ENCODE assay signal across 8 cellular contexts in the genomic region with DNA sequence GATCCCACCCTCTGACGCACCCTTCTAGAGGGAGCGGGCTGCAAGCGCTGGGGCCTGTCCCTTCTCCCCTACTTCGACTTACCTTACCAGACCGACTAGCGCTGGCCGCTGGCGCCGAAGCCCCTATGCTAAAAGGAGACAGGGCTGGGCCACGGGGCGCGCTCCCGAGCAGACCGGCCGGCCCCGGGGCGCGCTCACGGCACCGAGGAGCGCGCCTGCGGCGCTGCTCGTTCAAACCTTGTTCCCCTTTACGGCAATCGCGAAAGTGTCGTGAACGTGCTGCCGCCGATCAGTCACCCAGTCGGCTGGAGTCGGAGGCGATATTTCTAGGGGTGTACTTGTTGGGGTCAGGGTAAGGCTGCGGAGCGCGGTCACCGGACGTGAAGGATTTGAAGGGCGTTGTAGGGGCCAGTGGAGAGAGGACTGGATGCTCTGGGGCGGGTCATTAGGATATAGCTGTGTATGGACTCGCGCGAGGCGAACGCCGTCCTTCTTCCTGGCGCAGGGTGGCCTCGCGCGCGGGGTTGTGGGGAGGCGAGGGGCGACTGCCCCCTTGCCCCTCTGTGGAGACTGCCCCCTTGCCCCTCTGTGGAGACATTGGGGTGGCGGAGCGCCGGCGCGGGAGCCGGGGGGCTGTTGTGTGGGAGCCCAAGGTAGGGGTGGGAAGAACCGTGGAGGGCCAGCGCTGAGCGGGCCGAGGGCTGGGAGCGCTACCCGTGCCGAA. TPM values are rescaled to one million over a fixed set of nuclear protein-coding genes. Genes with fewer than 3 reads are reported as not detected.
DNase-seq lines count a peak whose midpoint lies in the region; ATAC-seq and TF ChIP-seq lines count a peak whose summit lies in the region.

A gene (plus strand): TSS at position 268 of the 724 bp plus-strand sequence. CDS start 7,492 bp downstream, outside the sequence.
A gene (minus strand): TSS at position 138 of the 724 bp plus-strand sequence. CDS start 8,539 bp downstream, outside the sequence.

- H3K36me3 Mint-ChIP-seq in type B pancreatic cell: no peaks in the 10 kb centered on the region

- peak within 1 kb of the TSS; percentile 95 for H3K27ac Mint-ChIP-seq in type B pancreatic cell

- H3K27ac ChIP-seq in adrenal gland: peak within 1 kb of the TSS; percentile 80 to 92 (median 91)

- peak within 1 kb of the TSS; percentile 71 to 99 (median 88) for H3K4me3 ChIP-seq in adrenal gland

- H3K9me3 Mint-ChIP-seq in type B pancreatic cell: no peaks in the 10 kb centered on the region

- WGBS in adrenal gland, 4 donors: 0% methylated on average over 5 to 68 of the region's 68 CpGs

- no peaks in the 10 kb centered on the region for H3K36me3 ChIP-seq in adrenal gland (replicated peaks in 1 of 2)

- peak within 1 kb of the TSS; percentile 100 for H3K4me3 Mint-ChIP-seq in type B pancreatic cell

- ATAC-seq in HG02852 (IDR thresholded peaks at IDR 0.05; ENCODE audit: unreplicated experiment) (peak; percentile 58), left cardiac atrium (peak; percentile 97 to 98)

- H3K4me1 Mint-ChIP-seq in type B pancreatic cell (ENCODE audit: unreplicated experiment): peaks cover 21% of the 10 kb centered on the region

- DNase-seq in GM13976 (ENCODE audit: low spot score) (peak; percentile 93), NCI-H1436 treated with DMSO at 0.1 percent for 48 hours (lab: John Stamatoyannopoulos, UW) (peak; percentile 64), T-helper 1 cell (peak; percentile 79 to 93 (median 88)), adrenal gland (peak; percentile 95 to 97 (median 96)), left cardiac atrium (peak; percentile 99), posterior cingulate gyrus (peak; percentile 85 to 98 (median 94)), type B pancreatic cell (ENCODE audit: extremely low spot score, unreplicated experiment) (peak; percentile 95)

- no peaks in the 10 kb centered on the region for H3K27me3 Mint-ChIP-seq in type B pancreatic cell

- intact Hi-C loops in adrenal gland (cut with DNase I): no loop called here
- intact Hi-C loops in left cardiac atrium (cut with DNase I): no loop called here
- intact Hi-C loops in posterior cingulate gyrus (cut with DNase I): loop anchor here (2.0 kb wide), 1 partner anchor 309 kb away; a partner anchor contains a TSS

- H3K9me3 ChIP-seq in adrenal gland (replicated peaks in 1 of 3): no peaks in the 10 kb centered on the region

- H3K4me1 ChIP-seq in adrenal gland (replicated peaks in 1 of 2): peaks cover 18 to 33% of the 10 kb centered on the region in 2 donors

- TF ChIP-seq CTCF in GM13976 (IDR thresholded peaks at IDR 0.05; ENCODE audit: borderline replicate concordance, control extremely low read depth, extremely low read depth, insufficient read depth, missing control alignments): no peak
- TF ChIP-seq CTCF in adrenal gland (IDR thresholded peaks at IDR 0.05): no peak
- no peak for TF ChIP-seq CTCF in type B pancreatic cell (conservative IDR thresholded peaks at IDR 0.05)

- no peaks in the 10 kb centered on the region for H3K27me3 ChIP-seq in adrenal gland

- in situ Hi-C loops in GM13976 (cut with MboI; ENCODE audit: low sequenced_read_pairs, unreplicated experiment): loop anchor here (5.0 to 10.0 kb wide), 2 partner anchors 77 to 265 kb away; a partner anchor contains a TSS

- TF ChIP-seq POLR2A in adrenal gland (IDR thresholded peaks at IDR 0.05): peak; percentile 62 to 72

RNA-seq across cellular contexts. Expression of the first gene that starts in this region (rescaled TPM):
- total RNA-seq in adrenal gland: 10 to 100 TPM; 30.3 to 46.3 (median 38.1) TPM
- 10 to 100 TPM; 17.0 to 55.8 (median 21.7) TPM for polyA plus RNA-seq in adrenal gland
- total RNA-seq in left cardiac atrium: 10 to 100 TPM; 15.8 to 17.6 TPM
- 41.0 and 45.1 TPM in 2 replicates for total RNA-seq in type B pancreatic cell (ENCODE audit: low replicate concordance)

RNA-seq across cellular contexts. Expression of the second gene that starts in this region (rescaled TPM):
- total RNA-seq in adrenal gland (100 to 1,000 TPM in 2 of 8 donors, 10 to 100 TPM in 6; 39.7 to 126 (median 50.7) TPM), left cardiac atrium (10 to 100 TPM; 43.5 to 44.6 TPM), type B pancreatic cell (ENCODE audit: low replicate concordance) (42.6 and 61.3 TPM in 2 replicates)
- 10 to 100 TPM; 21.2 to 59.2 (median 48.1) TPM for polyA plus RNA-seq in adrenal gland

Comparison
In these comparisons a context has a peak if more than half of its experiments do, and no peak if none do; other contexts are left out.
1. Peak in every context shown above with its lines: DNase-seq, ATAC-seq, H3K4me3 ChIP-seq and H3K27ac ChIP-seq.